ENCODE assay signal across 15 cellular contexts in the genomic region with DNA sequence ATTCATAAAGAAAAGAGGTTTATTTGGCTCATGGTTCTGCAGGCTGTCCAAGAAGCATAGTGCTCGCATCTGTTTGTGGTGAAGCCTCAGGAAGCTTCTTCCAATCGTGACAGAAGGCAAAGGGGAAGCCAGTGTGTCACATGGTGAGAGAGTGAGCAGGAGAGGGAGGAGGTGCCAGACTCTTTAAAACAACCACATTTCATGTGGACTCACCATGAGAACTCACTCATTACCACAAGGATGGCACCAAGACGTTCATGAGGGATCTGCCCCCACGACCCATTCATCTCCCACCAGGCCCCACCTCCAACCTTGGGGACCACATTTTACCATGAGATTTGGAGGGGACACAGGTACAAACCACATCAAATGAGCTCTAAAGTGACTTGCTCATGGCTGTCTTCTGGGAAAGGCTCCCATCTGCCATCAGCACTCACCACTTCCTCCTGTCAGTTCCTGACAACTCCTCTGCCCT.
DNase-seq lines count a peak whose midpoint lies in the region; ATAC-seq lines count a peak whose summit lies in the region.
"Had no signal": no experiment of that assay in that cellular context is flagged by ENCODE, and none has a peak within 500 bp of the region (broad histone marks: within the 10 kb centered on the region; RNA-seq: fewer than 3 reads in every experiment).

No MANE protein-coding gene starts in this region.

- DNase-seq in activated CD4-positive, alpha-beta T cell treated with anti-CD3 and anti-CD28 coated beads for 48 hours, result peak; percentile 45
- no peak for DNase-seq in activated CD4-positive, alpha-beta T cell treated with anti-CD3 and anti-CD28 coated beads for 4 hours
- peak; percentile 72 for DNase-seq in MV-4-11 (lab: John Stamatoyannopoulos, UW)
- DNase-seq in activated T-helper 1 cell treated with anti-CD3 and anti-CD28 coated beads, Interleukin-12 subunit alpha, Interleukin-12 subunit beta, Interleukin-2, Interleukin-4 antibody, amounts not matched to agents 30 ng/mL and 10 ng/mL and 1 ng/mL, durations not matched to agents 14 hours and 24 hours and 36 hours (ENCODE audit: low spot score), result peak; percentile 6
- peak in 2 of 3 experiments; percentile 2 to 14 for DNase-seq in stimulated activated CD4-positive, alpha-beta T cell treated with anti-CD3 and anti-CD28 coated beads, TNF-alpha, amount 100 ng/mL, for 24 hours (ENCODE audit: low read depth in 3 of 3)
- DNase-seq: HFFc6, hippocampal formation, NCI-H526, SHP77 treated with DMSO at 0.1 percent for 48 hours had no signal

- peaks cover 34% of the 10 kb centered on the region for H3K9me3 Mint-ChIP-seq in activated T-helper 1 cell treated with anti-CD3 and anti-CD28 coated beads, Interleukin-12 subunit alpha, Interleukin-12 subunit beta, Interleukin-2, Interleukin-4 antibody, amounts not matched to agents 30 ng/mL and 10 ng/mL and 1 ng/mL, durations not matched to agents 14 hours and 24 hours and 36 hours
- H3K9me3 Mint-ChIP-seq: HFFc6 had no signal

- peak overlapping the region; percentile 12 for H3K4me3 Mint-ChIP-seq in activated T-helper 1 cell treated with anti-CD3 and anti-CD28 coated beads, Interleukin-12 subunit alpha, Interleukin-12 subunit beta, Interleukin-2, Interleukin-4 antibody, amounts not matched to agents 30 ng/mL and 10 ng/mL and 1 ng/mL, durations not matched to agents 14 hours and 24 hours and 36 hours
- H3K4me3 Mint-ChIP-seq: HFFc6 had no signal

- peak overlapping the region; percentile 19 for H3K27ac Mint-ChIP-seq in activated T-helper 1 cell treated with anti-CD3 and anti-CD28 coated beads, Interleukin-12 subunit alpha, Interleukin-12 subunit beta, Interleukin-2, Interleukin-4 antibody, amounts not matched to agents 30 ng/mL and 10 ng/mL and 1 ng/mL, durations not matched to agents 14 hours and 24 hours and 36 hours
- H3K27ac Mint-ChIP-seq: activated naive CD8-positive, alpha-beta T cell; HFFc6 had no signal

- H3K36me3 Mint-ChIP-seq in activated T-helper 1 cell treated with anti-CD3 and anti-CD28 coated beads, Interleukin-12 subunit alpha, Interleukin-12 subunit beta, Interleukin-2, Interleukin-4 antibody, amounts not matched to agents 30 ng/mL and 10 ng/mL and 1 ng/mL, durations not matched to agents 14 hours and 24 hours and 36 hours (ENCODE audit: low read depth), result peaks cover 6% of the 10 kb centered on the region

- H3K4me1 Mint-ChIP-seq in activated T-helper 1 cell treated with anti-CD3 and anti-CD28 coated beads, Interleukin-12 subunit alpha, Interleukin-12 subunit beta, Interleukin-2, Interleukin-4 antibody, amounts not matched to agents 30 ng/mL and 10 ng/mL and 1 ng/mL, durations not matched to agents 14 hours and 24 hours and 36 hours (ENCODE audit: low read depth), result peaks cover 23% of the 10 kb centered on the region

- intact Hi-C loops in activated T-helper 1 cell treated with anti-CD3 and anti-CD28 coated beads, Interleukin-12 subunit alpha, Interleukin-12 subunit beta, Interleukin-2, Interleukin-4 antibody, amounts not matched to agents 30 ng/mL and 10 ng/mL and 1 ng/mL, durations not matched to agents 14 hours and 24 hours and 36 hours (cut with micrococcal nuclease), result no loop called here

- no peak for ATAC-seq in GM19467 (IDR thresholded peaks at IDR 0.05; ENCODE audit: unreplicated experiment)
- ATAC-seq in HG02798 (IDR thresholded peaks at IDR 0.05; ENCODE audit: poor library complexity, unreplicated experiment), result no peak
- ATAC-seq in HG03432 (IDR thresholded peaks at IDR 0.05; ENCODE audit: unreplicated experiment), result no peak
- ATAC-seq: A549, sciatic nerve had no signal

- H3K27me3 Mint-ChIP-seq in activated T-helper 1 cell treated with anti-CD3 and anti-CD28 coated beads, Interleukin-12 subunit alpha, Interleukin-12 subunit beta, Interleukin-2, Interleukin-4 antibody, amounts not matched to agents 30 ng/mL and 10 ng/mL and 1 ng/mL, durations not matched to agents 14 hours and 24 hours and 36 hours (ENCODE audit: insufficient read depth), result peaks cover 14% of the 10 kb centered on the region
- H3K27me3 Mint-ChIP-seq: activated naive CD8-positive, alpha-beta T cell had no signal

Comparison
In these comparisons a context has a peak if more than half of its experiments do, and no peak if none do; other contexts are left out.
1. DNase-seq: peak in activated CD4-positive, alpha-beta T cell treated with anti-CD3 and anti-CD28 coated beads for 48 hours (single experiment), MV-4-11 (single experiment), activated T-helper 1 cell treated with anti-CD3 and anti-CD28 coated beads, Interleukin-12 subunit alpha, Interleukin-12 subunit beta, Interleukin-2, Interleukin-4 antibody, amounts not matched to agents 30 ng/mL and 10 ng/mL and 1 ng/mL, durations not matched to agents 14 hours and 24 hours and 36 hours (single experiment) and stimulated activated CD4-positive, alpha-beta T cell treated with anti-CD3 and anti-CD28 coated beads, TNF-alpha, amount 100 ng/mL, for 24 hours (2 of 3); none in activated CD4-positive, alpha-beta T cell treated with anti-CD3 and anti-CD28 coated beads for 4 hours (0 of 2).